ENCODE assay signal across 26 cellular contexts in the genomic region with DNA sequence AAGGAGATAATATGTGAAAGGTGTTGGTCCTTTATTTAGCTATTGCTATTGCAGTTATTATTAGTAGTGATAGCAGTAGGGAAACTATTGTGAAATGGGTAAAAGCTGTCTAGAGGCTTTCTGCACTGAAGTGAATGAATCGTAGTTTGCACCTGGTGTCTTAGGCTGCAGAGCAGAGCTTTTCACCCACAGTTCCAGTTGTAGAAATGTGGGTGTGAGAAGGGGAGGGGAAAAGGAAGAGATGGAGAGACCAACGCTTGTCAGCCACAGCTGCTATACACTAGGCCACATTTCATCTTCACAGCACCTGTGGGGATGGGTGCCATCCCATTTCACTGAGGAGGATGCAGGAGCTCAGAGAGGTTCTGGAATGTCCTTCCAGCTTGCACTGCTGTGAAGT. TPM values are rescaled to one million over a fixed set of nuclear protein-coding genes. Genes with fewer than 3 reads are reported as not detected.
A peak's percentile ranks its signal among the peaks of the same experiment; 100 is the strongest.
DNase-seq lines count a peak whose midpoint lies in the region; ATAC-seq and TF ChIP-seq lines count a peak whose summit lies in the region.
"Had no signal": no experiment of that assay in that cellular context is flagged by ENCODE, and none has a peak within 500 bp of the region (broad histone marks: within the 10 kb centered on the region; RNA-seq: fewer than 3 reads in every experiment).

No MANE protein-coding gene starts in this region.

- WGBS in IMR-90 (ENCODE audit: extremely low coverage in 2 of 2, insufficient read length in 1 of 2), 2 experiments: no CpG with 5 or more reads among the region's 2 CpGs

- H3K23ac ChIP-seq in IMR-90 (ENCODE audit: low read depth, low read length): no peak overlapping the region

- POLR2A ChIA-PET in IMR-90 (lab: Charles Lee; ENCODE audit: unreplicated experiment): no interaction called here
- POLR2A ChIA-PET in naive thymus-derived CD4-positive, alpha-beta T cell (lab: Charles Lee): no interaction called here

- no peaks in the 10 kb centered on the region for H4K20me1 ChIP-seq in BLaER1 treated with 17β-estradiol and CSF1 and Interleukin-3, amounts not matched to agents 10 nM and 100 nM
- no peaks in the 10 kb centered on the region for H4K20me1 ChIP-seq in IMR-90 (ENCODE audit: insufficient read depth, low read length)

- H4K8ac ChIP-seq in IMR-90 (ENCODE audit: low read depth in 2 of 2, low read length in 2 of 2): no peak overlapping the region

- no peaks in the 10 kb centered on the region for H3K36me3 ChIP-seq in BLaER1 treated with 17β-estradiol and CSF1 and Interleukin-3, amounts not matched to agents 10 nM and 100 nM
- no peaks in the 10 kb centered on the region for H3K36me3 ChIP-seq in IMR-90 (ENCODE audit: control insufficient read depth, insufficient read depth, low read length)
- no peaks in the 10 kb centered on the region for H3K36me3 ChIP-seq in naive thymus-derived CD4-positive, alpha-beta T cell (ENCODE audit: control insufficient read depth in 2 of 3, insufficient read depth in 3 of 3, low read length in 3 of 3)
- H3K36me3 ChIP-seq: SJCRH30 had no signal

- H3K79me1 ChIP-seq in IMR-90 (ENCODE audit: low read depth in 1 of 2, low read length in 2 of 2): no peaks in the 10 kb centered on the region

- in situ Hi-C loops in IMR-90 (cut with MboI; ENCODE audit: low sequenced_read_pairs): no loop called here

- peaks cover 4 to 28% (median 21%) of the 10 kb centered on the region in 10 experiments; a peak in 15 of 20 replicates for H3K4me1 ChIP-seq in BLaER1 treated with 17β-estradiol and CSF1 and Interleukin-3, amounts not matched to agents 10 nM and 100 nM
- no peaks in the 10 kb centered on the region for H3K4me1 ChIP-seq in IMR-90 (ENCODE audit: control insufficient read depth, insufficient read depth, low read length)
- peaks cover 6 to 8% of the 10 kb centered on the region in 2 donors for H3K4me1 ChIP-seq in naive thymus-derived CD4-positive, alpha-beta T cell (ENCODE audit: control insufficient read depth in 2 of 2, insufficient read depth in 2 of 2, low read length in 2 of 2)
- H3K4me1 ChIP-seq: SJCRH30 had no signal

- H4K5ac ChIP-seq in IMR-90 (ENCODE audit: low read depth, low read length): no peak overlapping the region

- CTCF ChIA-PET in IMR-90 (lab: Yijun Ruan, JAX): no interaction called here
- CTCF ChIA-PET in naive thymus-derived CD4-positive, alpha-beta T cell (lab: Charles Lee): interaction anchor here (0.6 to 1.0 kb wide), 2 partner anchors 47 to 578 kb away, joined by 3 read pairs; no protein-coding TSS in a partner anchor

- H4K91ac ChIP-seq in IMR-90 (ENCODE audit: insufficient read depth, low read depth, low read length): no peak overlapping the region

- H3K18ac ChIP-seq in IMR-90 (ENCODE audit: low read depth, low read length): no peak overlapping the region

- no peak overlapping the region for H2AK9ac ChIP-seq in IMR-90 (replicated peaks; ENCODE audit: low read depth, low read length, poor library complexity)

- H2AK5ac ChIP-seq in IMR-90 (ENCODE audit: low read depth, low read length): no peak overlapping the region

- no TSS peak for BruUV-seq in IMR-90 (replicated peaks; lab: Mats Ljungman, UMichigan)

- DNase-seq in IMR-90 (no peak), MV-4-11 (lab: John Stamatoyannopoulos, UW) (peak; percentile 25), NCI-H1048 (lab: John Stamatoyannopoulos, UW) (no peak), AG08396 (ENCODE audit: low spot score) (no peak), mesenteric fat pad (ENCODE audit: low spot score) (no peak)
- no peak for DNase-seq in effector memory CD8-positive, alpha-beta T cell
- no peak for DNase-seq in naive thymus-derived CD4-positive, alpha-beta T cell
- DNase-seq: CD8-positive, alpha-beta T cell; DMS 273 treated with DMSO at 0.1 percent for 48 hours; DMS79; GF-D8; Kasumi-1; NCI-H1105 treated with DMSO at 0.1 percent for 48 hours; NCI-H146; NCI-H1930; NCI-H2107; NCI-H446; NCI-H526; NCI-H82; T-helper 2 cell had no signal

- H3K27me3 Mint-ChIP-seq in effector memory CD8-positive, alpha-beta T cell: peaks cover 20% of the 10 kb centered on the region in 2 donors
- peaks cover 0 to 22% (median 5%) of the 10 kb centered on the region in 5 donors for H3K27me3 Mint-ChIP-seq in naive thymus-derived CD4-positive, alpha-beta T cell

- no peak overlapping the region for H2AFZ ChIP-seq in IMR-90 (replicated peaks; ENCODE audit: low read length, poor library complexity)

- no peak for TF ChIP-seq RAD21 in IMR-90 (IDR thresholded peaks at IDR 0.05; ENCODE audit: low read length)

- H3K14ac ChIP-seq in IMR-90 (replicated peaks; ENCODE audit: low read depth, low read length): no peak overlapping the region

- H3K27ac ChIP-seq in BLaER1 treated with 17β-estradiol and CSF1 and Interleukin-3, amounts not matched to agents 10 nM and 100 nM: peak overlapping the region in 2 of 11 experiments; percentile 0 to 53; a peak in 2 of 22 replicates
- no peak overlapping the region for H3K27ac ChIP-seq in IMR-90 (ENCODE audit: insufficient read depth, low read length)
- no peak overlapping the region for H3K27ac ChIP-seq in naive thymus-derived CD4-positive, alpha-beta T cell (ENCODE audit: low read depth, low read length)
- H3K27ac ChIP-seq: C4-2B, SJCRH30 had no signal

- TF ChIP-seq POLR2A in IMR-90 (IDR thresholded peaks at IDR 0.05; ENCODE audit: low read depth, low read length): no peak

- intact Hi-C loops in IMR-90 (cut with micrococcal nuclease): no loop called here
- intact Hi-C loops in naive thymus-derived CD4-positive, alpha-beta T cell (cut with micrococcal nuclease): no loop called here

- H3K9me1 ChIP-seq in IMR-90 (ENCODE audit: insufficient read depth, low read length): no peaks in the 10 kb centered on the region; the same call in 1 of the 2 replicates

- peaks cover 18 to 21% of the 10 kb centered on the region in 2 donors for H3K4me1 Mint-ChIP-seq in effector memory CD8-positive, alpha-beta T cell (ENCODE audit: low read depth in 2 of 2)
- H3K4me1 Mint-ChIP-seq in naive thymus-derived CD4-positive, alpha-beta T cell: peaks cover 0 to 15% (median 6%) of the 10 kb centered on the region in 7 donors

- no peak overlapping the region for H3K4me3 ChIP-seq in BLaER1 treated with 17β-estradiol and CSF1 and Interleukin-3, amounts not matched to agents 10 nM and 100 nM
- no peak overlapping the region for H3K4me3 ChIP-seq in IMR-90 (ENCODE audit: insufficient read depth, low read depth, low read length)
- H3K4me3 ChIP-seq in naive thymus-derived CD4-positive, alpha-beta T cell (ENCODE audit: low read length): no peak overlapping the region
- H3K4me3 ChIP-seq: SJCRH30 had no signal

- H2BK5ac ChIP-seq in IMR-90 (ENCODE audit: low read depth, low read length, poor library complexity, severe bottlenecking): no peak overlapping the region

- no peak overlapping the region for H3K9ac ChIP-seq in BLaER1 treated with 17β-estradiol and CSF1 and Interleukin-3, amounts not matched to agents 10 nM and 100 nM
- no peak overlapping the region for H3K9ac ChIP-seq in IMR-90 (ENCODE audit: low read depth, low read length)

- H3K36me3 Mint-ChIP-seq in effector memory CD8-positive, alpha-beta T cell (ENCODE audit: insufficient read depth): no peaks in the 10 kb centered on the region
- no peaks in the 10 kb centered on the region for H3K36me3 Mint-ChIP-seq in naive thymus-derived CD4-positive, alpha-beta T cell
- H3K36me3 Mint-ChIP-seq: CD8-positive, alpha-beta T cell had no signal

- peaks cover 0 to 9% (median under 1%) of the 10 kb centered on the region in 11 experiments; a peak in 7 of 22 replicates for H3K9me3 ChIP-seq in BLaER1 treated with 17β-estradiol and CSF1 and Interleukin-3, amounts not matched to agents 10 nM and 100 nM (replicated peaks in 1 of 11)
- H3K9me3 ChIP-seq in IMR-90 (ENCODE audit: control insufficient read depth, insufficient read depth, low read length): peaks cover 2% of the 10 kb centered on the region; the same call in 1 of the 2 replicates
- no peaks in the 10 kb centered on the region for H3K9me3 ChIP-seq in naive thymus-derived CD4-positive, alpha-beta T cell (ENCODE audit: control insufficient read depth in 2 of 3, low read length in 3 of 3)
- H3K9me3 ChIP-seq: SJCRH30 had no signal

- dilution Hi-C loops in IMR-90 (cut with HindIII; ENCODE audit: low sequenced_read_pairs, unreplicated experiment): no loop called here

- peak overlapping the region; percentile 9 to 41 for H3K4me3 Mint-ChIP-seq in effector memory CD8-positive, alpha-beta T cell
- no peak overlapping the region for H3K4me3 Mint-ChIP-seq in naive thymus-derived CD4-positive, alpha-beta T cell
- H3K4me3 Mint-ChIP-seq: CD8-positive, alpha-beta T cell had no signal

- ATAC-seq in IMR-90 (ENCODE audit: low read depth): no peak
- peak; percentile 78 for ATAC-seq in effector memory CD8-positive, alpha-beta T cell (replicated peaks)
- no peak for ATAC-seq in naive thymus-derived CD4-positive, alpha-beta T cell
- ATAC-seq: CD8-positive, alpha-beta T cell; HCT116 had no signal

- H2BK120ac ChIP-seq in IMR-90 (ENCODE audit: low read depth, low read length): no peak overlapping the region

- H2BK20ac ChIP-seq in IMR-90 (ENCODE audit: low read depth, low read length): no peak overlapping the region

- H2BK15ac ChIP-seq in IMR-90 (ENCODE audit: low read depth, low read length): no peak overlapping the region

- H3K27ac Mint-ChIP-seq in effector memory CD8-positive, alpha-beta T cell: peak overlapping the region in 1 of 2 donors; percentile 77
- H3K27ac Mint-ChIP-seq in naive thymus-derived CD4-positive, alpha-beta T cell: peak overlapping the region in 1 of 9 donors; percentile 25
- H3K27ac Mint-ChIP-seq: CD8-positive, alpha-beta T cell had no signal

- H3K4me2 ChIP-seq in BLaER1 treated with 17β-estradiol and CSF1 and Interleukin-3, amounts not matched to agents 10 nM and 100 nM: peak overlapping the region in 8 of 11 experiments; percentile 18 to 42 (median 30); a peak in 14 of 22 replicates
- H3K4me2 ChIP-seq in IMR-90 (ENCODE audit: low read depth, low read length): no peak overlapping the region

- no peak overlapping the region for H3K56ac ChIP-seq in IMR-90 (ENCODE audit: extremely low read depth, insufficient read depth, low read length)

- H3K9me3 Mint-ChIP-seq in effector memory CD8-positive, alpha-beta T cell: no peaks in the 10 kb centered on the region
- no peaks in the 10 kb centered on the region for H3K9me3 Mint-ChIP-seq in naive thymus-derived CD4-positive, alpha-beta T cell
- H3K9me3 Mint-ChIP-seq: CD8-positive, alpha-beta T cell had no signal

- no peak for TF ChIP-seq CTCF in IMR-90 (conservative IDR thresholded peaks at IDR 0.05; ENCODE audit: low read depth, low read length)

- no peaks in the 10 kb centered on the region for H3K27me3 ChIP-seq in BLaER1 treated with 17β-estradiol and CSF1 and Interleukin-3, amounts not matched to agents 10 nM and 100 nM
- peaks cover 5% of the 10 kb centered on the region for H3K27me3 ChIP-seq in IMR-90 (ENCODE audit: control insufficient read depth, insufficient read depth, low read length)
- no peaks in the 10 kb centered on the region for H3K27me3 ChIP-seq in naive thymus-derived CD4-positive, alpha-beta T cell (ENCODE audit: control insufficient read depth in 2 of 2, insufficient read depth in 2 of 2, low read length in 2 of 2)
- H3K27me3 ChIP-seq: SJCRH30 had no signal

- H3K4ac ChIP-seq in IMR-90 (ENCODE audit: low read depth, low read length): no peak overlapping the region

RNA-seq across cellular contexts. Expression of a gene that starts 50.0 kb away (rescaled TPM):
- not detected in 2 replicates for total RNA-seq in IMR-90 (2012; rRNA removed)
- 0.10 TPM in 1 of 2 replicates, not detected in the other for polyA plus RNA-seq in IMR-90 (2012; rRNA removed)
- polyA plus RNA-seq in IMR-90 (2012; cell fraction: cytosol; rRNA removed): not detected in 2 replicates
- not detected in 2 replicates for polyA plus RNA-seq in IMR-90 (2012; cell fraction: nucleus; rRNA removed; ENCODE audit: low replicate concordance)
- total RNA-seq in naive thymus-derived CD4-positive, alpha-beta T cell: not detected
- not detected for polyA plus RNA-seq in naive thymus-derived CD4-positive, alpha-beta T cell
- total RNA-seq in mesenteric fat pad: not detected
- total RNA-seq: CD8-positive, alpha-beta T cell; MCF 10A; Right ventricle myocardium inferior had no signal

Comparison
In these comparisons a context has a peak if more than half of its experiments do, and no peak if none do; other contexts are left out.
1. H3K4me3 Mint-ChIP-seq: peak in effector memory CD8-positive, alpha-beta T cell (2 of 2); none in naive thymus-derived CD4-positive, alpha-beta T cell (0 of 10).